Comparison of ENCODE assay signal across 12 cellular contexts in genomic region chr6:149483849-149484635, GRCh38. TPM values are rescaled to one million over a fixed set of nuclear protein-coding genes. Genes with fewer than 3 reads are reported as not detected.
DNase-seq lines count a peak whose midpoint lies in the region; ATAC-seq, FAIRE-seq and TF ChIP-seq lines count a peak whose summit lies in the region.
"Had no signal": no experiment of that assay in that cellular context is flagged by ENCODE, and none has a peak within 500 bp of the region (broad histone marks: within the 10 kb centered on the region; RNA-seq: fewer than 3 reads in every experiment).

No MANE protein-coding gene starts in this region.

- ATAC-seq in CD4-positive, CD25-positive, alpha-beta regulatory T cell (ENCODE audit: low read depth in 2 of 2), result no peak
- ATAC-seq in natural killer cell (no peak), GM21447 (IDR thresholded peaks at IDR 0.05; ENCODE audit: unreplicated experiment) (no peak), GM21515 (IDR thresholded peaks at IDR 0.05; ENCODE audit: unreplicated experiment) (no peak)

- H4K20me1 ChIP-seq in astrocyte (ENCODE audit: insufficient read depth, low read length), result no peaks in the 10 kb centered on the region

- no peak overlapping the region for H3K4me2 ChIP-seq in astrocyte (ENCODE audit: low read length)

- peak overlapping the region; percentile 97 for H3K4me3 ChIP-seq in CD4-positive, CD25-positive, alpha-beta regulatory T cell (ENCODE audit: low read depth, low read length)
- H3K4me3 ChIP-seq in astrocyte (ENCODE audit: insufficient read depth, low read depth, low read length), result no peak overlapping the region

- H3K79me2 ChIP-seq in astrocyte (ENCODE audit: insufficient read depth, low read length), result no peaks in the 10 kb centered on the region

- intact Hi-C loops in natural killer cell (cut with micrococcal nuclease), result no loop called here

- peak; percentile 39 for FAIRE-seq in GM18507 (lab: Jason Lieb, UNC)
- no peak for FAIRE-seq in astrocyte (lab: Jason Lieb, UNC)
- FAIRE-seq: urothelium cell line had no signal

- H2AFZ ChIP-seq in astrocyte (ENCODE audit: low read depth, low read length), result no peak overlapping the region

- no peaks in the 10 kb centered on the region for H3K9me3 Mint-ChIP-seq in CD4-positive, CD25-positive, alpha-beta regulatory T cell
- H3K9me3 Mint-ChIP-seq in astrocyte (ENCODE audit: unreplicated experiment) (no peaks in the 10 kb centered on the region), natural killer cell (no peaks in the 10 kb centered on the region)

- H3K4me3 Mint-ChIP-seq in CD4-positive, CD25-positive, alpha-beta regulatory T cell, result peak overlapping the region; percentile 96 to 99 (median 98)
- H3K4me3 Mint-ChIP-seq in astrocyte (ENCODE audit: unreplicated experiment), result no peak overlapping the region
- peak overlapping the region; percentile 38 for H3K4me3 Mint-ChIP-seq in natural killer cell

- peak overlapping the region; percentile 98 for H3K27ac ChIP-seq in CD4-positive, CD25-positive, alpha-beta regulatory T cell (ENCODE audit: insufficient read depth, low read length, poor library complexity, severe bottlenecking)
- H3K27ac ChIP-seq in astrocyte (ENCODE audit: low read depth, low read length), result no peak overlapping the region

- H3K4me1 Mint-ChIP-seq in CD4-positive, CD25-positive, alpha-beta regulatory T cell, result peaks cover 5 to 58% (median 35%) of the 10 kb centered on the region in 4 donors
- H3K4me1 Mint-ChIP-seq in astrocyte (ENCODE audit: low read depth, unreplicated experiment) (peaks cover 7% of the 10 kb centered on the region), natural killer cell (peaks cover 24 to 27% of the 10 kb centered on the region in 2 donors)

- H3K9ac ChIP-seq in astrocyte (ENCODE audit: low read length), result no peak overlapping the region

- peak overlapping the region; percentile 100 for H3K27ac Mint-ChIP-seq in CD4-positive, CD25-positive, alpha-beta regulatory T cell
- H3K27ac Mint-ChIP-seq in astrocyte (ENCODE audit: unreplicated experiment) (peak overlapping the region; percentile 58), natural killer cell (peak overlapping the region; percentile 75 to 87)

- no peaks in the 10 kb centered on the region for H3K9me3 ChIP-seq in CD4-positive, CD25-positive, alpha-beta regulatory T cell (ENCODE audit: control insufficient read depth in 2 of 2, low read length in 2 of 2)
- no peaks in the 10 kb centered on the region for H3K9me3 ChIP-seq in astrocyte (ENCODE audit: insufficient read depth, low read depth, low read length)

- peaks cover 4% of the 10 kb centered on the region for H3K27me3 Mint-ChIP-seq in CD4-positive, CD25-positive, alpha-beta regulatory T cell
- H3K27me3 Mint-ChIP-seq in astrocyte (ENCODE audit: low read depth, unreplicated experiment), result peaks cover 15% of the 10 kb centered on the region
- H3K27me3 Mint-ChIP-seq in natural killer cell (ENCODE audit: low read depth in 2 of 2), result peaks cover 0 to 2% of the 10 kb centered on the region in 2 donors

- peaks cover 3% of the 10 kb centered on the region for H3K36me3 ChIP-seq in CD4-positive, CD25-positive, alpha-beta regulatory T cell (ENCODE audit: control insufficient read depth, insufficient read depth, low read length)
- no peaks in the 10 kb centered on the region for H3K36me3 ChIP-seq in astrocyte (ENCODE audit: insufficient read depth, low read length)

- TF ChIP-seq CTCF in astrocyte (IDR thresholded peaks at IDR 0.05; ENCODE audit: insufficient read depth, low read depth, low read length) (no peak), natural killer cell (IDR thresholded peaks at IDR 0.05) (no peak)

- DNase-seq in CD4-positive, CD25-positive, alpha-beta regulatory T cell, result peak in 1 of 3 donors; percentile 30
- DNase-seq in GM18507 (ENCODE audit: extremely low spot score, insufficient read length, low read depth) (no peak), astrocyte (ENCODE audit: low read depth) (no peak), natural killer cell (no peak), GM19240 (ENCODE audit: insufficient read length, low spot score) (no peak), glomerular visceral epithelial cell (ENCODE audit: extremely low spot score) (no peak)
- DNase-seq: anterior cingulate cortex, DMS153, foreskin fibroblast had no signal

- H3K4me1 ChIP-seq in CD4-positive, CD25-positive, alpha-beta regulatory T cell (ENCODE audit: control insufficient read depth, insufficient read depth, low read length, poor library complexity, severe bottlenecking), result peaks cover 71% of the 10 kb centered on the region
- H3K4me1 ChIP-seq in astrocyte (ENCODE audit: insufficient read depth, low read length), result peaks cover 8% of the 10 kb centered on the region

- H3K36me3 Mint-ChIP-seq in CD4-positive, CD25-positive, alpha-beta regulatory T cell, result peaks cover 28% of the 10 kb centered on the region
- H3K36me3 Mint-ChIP-seq in astrocyte (ENCODE audit: low read depth, unreplicated experiment) (peaks cover 3% of the 10 kb centered on the region), natural killer cell (no peaks in the 10 kb centered on the region)

- no peaks in the 10 kb centered on the region for H3K27me3 ChIP-seq in CD4-positive, CD25-positive, alpha-beta regulatory T cell (ENCODE audit: control insufficient read depth, insufficient read depth, low read length)
- H3K27me3 ChIP-seq in astrocyte (ENCODE audit: insufficient read depth, low read length), result no peaks in the 10 kb centered on the region

RNA-seq across cellular contexts. Expression of gene ZC3H12D, which starts 0.8 kb away (rescaled TPM):
- total RNA-seq in CD4-positive, CD25-positive, alpha-beta regulatory T cell, result 251 TPM
- polyA plus RNA-seq in CD4-positive, CD25-positive, alpha-beta regulatory T cell, result 10 to 100 TPM in 1 of 4 donors, 1 to 10 TPM in 3; 7.1 to 10.3 (median 8.7) TPM
- total RNA-seq in astrocyte, result 0.05 and 0.10 TPM in 2 replicates
- total RNA-seq in natural killer cell, result 1 to 10 TPM in 2 of 3 donors, under 1 TPM in 1; 0.49 to 7.7 (median 4.1) TPM

Comparison
In these comparisons a context has a peak if more than half of its experiments do, and no peak if none do; other contexts are left out.
1. RNA of gene ZC3H12D, which starts 0.8 kb away (total RNA-seq): 251 TPM in CD4-positive, CD25-positive, alpha-beta regulatory T cell (single experiment); 0.49 to 7.7 TPM in natural killer cell and 0.05 to 0.10 TPM in astrocyte; every median in the first group is over 10 times any median in the second.
2. Peak in every context shown above with its lines, with median percentiles within 50 percentile points of each other: H3K27ac Mint-ChIP-seq.